ENCODE assay signal across 1 cellular context in the genomic region with DNA sequence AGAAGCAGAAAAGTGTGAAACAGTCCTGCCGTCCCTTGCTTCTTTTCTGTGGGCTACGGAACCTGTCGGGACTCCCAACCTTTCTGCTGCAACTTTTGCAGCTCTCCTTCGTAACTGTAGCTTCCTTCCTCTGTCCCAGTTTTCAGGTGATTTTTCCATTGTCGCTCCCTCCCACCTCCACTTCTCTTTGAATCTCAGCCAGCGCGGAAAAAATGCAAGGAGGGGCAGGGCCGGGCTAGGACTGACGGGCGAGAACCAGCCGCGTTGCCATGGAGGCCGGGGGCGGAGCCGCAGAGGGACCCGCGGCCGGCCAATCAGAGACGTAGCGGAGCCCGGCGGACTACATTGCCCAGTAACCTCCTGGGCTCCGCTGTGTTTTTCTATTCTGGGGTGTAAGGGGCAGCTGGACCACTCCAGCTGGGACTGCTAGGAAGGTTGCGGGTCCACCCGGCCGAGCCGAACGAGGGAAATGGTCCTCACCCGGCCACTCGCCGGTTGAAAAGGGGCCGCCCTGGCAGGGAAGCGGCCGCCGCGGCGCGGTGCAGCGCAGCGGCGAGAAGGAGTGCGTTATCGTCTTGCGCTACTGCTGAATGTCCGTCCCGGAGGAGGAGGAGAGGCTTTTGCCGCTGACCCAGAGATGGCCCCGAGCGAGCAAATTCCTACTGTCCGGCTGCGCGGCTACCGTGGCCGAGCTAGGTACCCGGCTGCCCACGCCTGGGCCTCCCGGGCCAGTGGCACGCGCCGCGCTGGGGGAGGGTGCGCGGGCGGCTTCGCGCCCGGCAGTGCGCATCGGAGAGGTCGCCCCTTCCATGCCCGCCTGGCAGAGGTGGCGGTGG.
TF ChIP-seq lines count a peak whose summit lies in the region.

A gene with protein sequence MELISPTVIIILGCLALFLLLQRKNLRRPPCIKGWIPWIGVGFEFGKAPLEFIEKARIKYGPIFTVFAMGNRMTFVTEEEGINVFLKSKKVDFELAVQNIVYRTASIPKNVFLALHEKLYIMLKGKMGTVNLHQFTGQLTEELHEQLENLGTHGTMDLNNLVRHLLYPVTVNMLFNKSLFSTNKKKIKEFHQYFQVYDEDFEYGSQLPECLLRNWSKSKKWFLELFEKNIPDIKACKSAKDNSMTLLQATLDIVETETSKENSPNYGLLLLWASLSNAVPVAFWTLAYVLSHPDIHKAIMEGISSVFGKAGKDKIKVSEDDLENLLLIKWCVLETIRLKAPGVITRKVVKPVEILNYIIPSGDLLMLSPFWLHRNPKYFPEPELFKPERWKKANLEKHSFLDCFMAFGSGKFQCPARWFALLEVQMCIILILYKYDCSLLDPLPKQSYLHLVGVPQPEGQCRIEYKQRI (minus strand): TSS at position 216 of the 836 bp plus-strand sequence. CDS start 236 bp downstream, outside the sequence.
A gene with protein sequence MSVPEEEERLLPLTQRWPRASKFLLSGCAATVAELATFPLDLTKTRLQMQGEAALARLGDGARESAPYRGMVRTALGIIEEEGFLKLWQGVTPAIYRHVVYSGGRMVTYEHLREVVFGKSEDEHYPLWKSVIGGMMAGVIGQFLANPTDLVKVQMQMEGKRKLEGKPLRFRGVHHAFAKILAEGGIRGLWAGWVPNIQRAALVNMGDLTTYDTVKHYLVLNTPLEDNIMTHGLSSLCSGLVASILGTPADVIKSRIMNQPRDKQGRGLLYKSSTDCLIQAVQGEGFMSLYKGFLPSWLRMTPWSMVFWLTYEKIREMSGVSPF (plus strand): TSS at position 373 of the 836 bp plus-strand sequence. CDS start 218 bp downstream, at position 591.

TF ChIP-seq in HepG2, 621 proteins besides CTCF, POLR2A, EP300 and RAD21 (continued from another document and continues in another):
- TF ChIP-seq NR0B2 (CRISPR knock-in tag; IDR thresholded peaks at IDR 0.05): 0 out of 2 replicates have a peak, but pooled peaks have one; percentile 48
- no peak for TF ChIP-seq HDAC1 (CRISPR knock-in tag; IDR thresholded peaks at IDR 0.05)
- TF ChIP-seq, protein P1, sequence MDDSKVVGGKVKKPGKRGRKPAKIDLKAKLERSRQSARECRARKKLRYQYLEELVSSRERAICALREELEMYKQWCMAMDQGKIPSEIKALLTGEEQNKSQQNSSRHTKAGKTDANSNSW (CRISPR knock-in tag; IDR thresholded peaks at IDR 0.05; ENCODE audit: borderline replicate concordance): peak; percentile 13; the same call in 1 of the 2 replicates
- TF ChIP-seq KLF16 (CRISPR knock-in tag; IDR thresholded peaks at IDR 0.05): peak in 1 of 2 experiments; percentile 58; a peak in 1 of 4 replicates
- no peak for TF ChIP-seq HES4 (CRISPR knock-in tag; IDR thresholded peaks at IDR 0.05; ENCODE audit: borderline replicate concordance)
- peak; percentile 57; the same call in 1 of the 2 replicates for TF ChIP-seq ZNF414 (CRISPR knock-in tag; IDR thresholded peaks at IDR 0.05)
- TF ChIP-seq ZNF510 (CRISPR knock-in tag; IDR thresholded peaks at IDR 0.05; ENCODE audit: low read depth): no peak
- no peak for TF ChIP-seq ZNF251 (CRISPR knock-in tag; IDR thresholded peaks at IDR 0.05)
- peak; percentile 41; the same call in 1 of the 2 replicates for TF ChIP-seq ZNF547 (CRISPR knock-in tag; IDR thresholded peaks at IDR 0.05)
- TF ChIP-seq, protein P2, sequence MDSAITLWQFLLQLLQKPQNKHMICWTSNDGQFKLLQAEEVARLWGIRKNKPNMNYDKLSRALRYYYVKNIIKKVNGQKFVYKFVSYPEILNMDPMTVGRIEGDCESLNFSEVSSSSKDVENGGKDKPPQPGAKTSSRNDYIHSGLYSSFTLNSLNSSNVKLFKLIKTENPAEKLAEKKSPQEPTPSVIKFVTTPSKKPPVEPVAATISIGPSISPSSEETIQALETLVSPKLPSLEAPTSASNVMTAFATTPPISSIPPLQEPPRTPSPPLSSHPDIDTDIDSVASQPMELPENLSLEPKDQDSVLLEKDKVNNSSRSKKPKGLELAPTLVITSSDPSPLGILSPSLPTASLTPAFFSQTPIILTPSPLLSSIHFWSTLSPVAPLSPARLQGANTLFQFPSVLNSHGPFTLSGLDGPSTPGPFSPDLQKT (CRISPR knock-in tag; IDR thresholded peaks at IDR 0.05; ENCODE audit: borderline replicate concordance): no peak; the same call in 1 of the 2 replicates
- no peak for TF ChIP-seq ZNF263 (CRISPR knock-in tag; IDR thresholded peaks at IDR 0.05)
- TF ChIP-seq HNF1B (CRISPR knock-in tag; IDR thresholded peaks at IDR 0.05): peak; percentile 83
- TF ChIP-seq, protein P3, sequence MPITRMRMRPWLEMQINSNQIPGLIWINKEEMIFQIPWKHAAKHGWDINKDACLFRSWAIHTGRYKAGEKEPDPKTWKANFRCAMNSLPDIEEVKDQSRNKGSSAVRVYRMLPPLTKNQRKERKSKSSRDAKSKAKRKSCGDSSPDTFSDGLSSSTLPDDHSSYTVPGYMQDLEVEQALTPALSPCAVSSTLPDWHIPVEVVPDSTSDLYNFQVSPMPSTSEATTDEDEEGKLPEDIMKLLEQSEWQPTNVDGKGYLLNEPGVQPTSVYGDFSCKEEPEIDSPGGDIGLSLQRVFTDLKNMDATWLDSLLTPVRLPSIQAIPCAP (CRISPR knock-in tag; IDR thresholded peaks at IDR 0.05; ENCODE audit: low read depth): no peak
- TF ChIP-seq, protein P4, sequence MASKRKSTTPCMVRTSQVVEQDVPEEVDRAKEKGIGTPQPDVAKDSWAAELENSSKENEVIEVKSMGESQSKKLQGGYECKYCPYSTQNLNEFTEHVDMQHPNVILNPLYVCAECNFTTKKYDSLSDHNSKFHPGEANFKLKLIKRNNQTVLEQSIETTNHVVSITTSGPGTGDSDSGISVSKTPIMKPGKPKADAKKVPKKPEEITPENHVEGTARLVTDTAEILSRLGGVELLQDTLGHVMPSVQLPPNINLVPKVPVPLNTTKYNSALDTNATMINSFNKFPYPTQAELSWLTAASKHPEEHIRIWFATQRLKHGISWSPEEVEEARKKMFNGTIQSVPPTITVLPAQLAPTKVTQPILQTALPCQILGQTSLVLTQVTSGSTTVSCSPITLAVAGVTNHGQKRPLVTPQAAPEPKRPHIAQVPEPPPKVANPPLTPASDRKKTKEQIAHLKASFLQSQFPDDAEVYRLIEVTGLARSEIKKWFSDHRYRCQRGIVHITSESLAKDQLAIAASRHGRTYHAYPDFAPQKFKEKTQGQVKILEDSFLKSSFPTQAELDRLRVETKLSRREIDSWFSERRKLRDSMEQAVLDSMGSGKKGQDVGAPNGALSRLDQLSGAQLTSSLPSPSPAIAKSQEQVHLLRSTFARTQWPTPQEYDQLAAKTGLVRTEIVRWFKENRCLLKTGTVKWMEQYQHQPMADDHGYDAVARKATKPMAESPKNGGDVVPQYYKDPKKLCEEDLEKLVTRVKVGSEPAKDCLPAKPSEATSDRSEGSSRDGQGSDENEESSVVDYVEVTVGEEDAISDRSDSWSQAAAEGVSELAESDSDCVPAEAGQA (IDR thresholded peaks at IDR 0.05; ENCODE audit: low read depth): no peak
- TF ChIP-seq, protein P4 (CRISPR knock-in tag; IDR thresholded peaks at IDR 0.05; ENCODE audit: borderline replicate concordance): no peak
- 0 out of 2 replicates have a peak, but pooled peaks have one; percentile 46 for TF ChIP-seq ZBTB7A (CRISPR knock-in tag; IDR thresholded peaks at IDR 0.05)
- 0 out of 2 replicates have a peak, but pooled peaks have one; percentile 16 for TF ChIP-seq ZNF747 (CRISPR knock-in tag; IDR thresholded peaks at IDR 0.05; ENCODE audit: borderline replicate concordance)
- TF ChIP-seq, protein P5, sequence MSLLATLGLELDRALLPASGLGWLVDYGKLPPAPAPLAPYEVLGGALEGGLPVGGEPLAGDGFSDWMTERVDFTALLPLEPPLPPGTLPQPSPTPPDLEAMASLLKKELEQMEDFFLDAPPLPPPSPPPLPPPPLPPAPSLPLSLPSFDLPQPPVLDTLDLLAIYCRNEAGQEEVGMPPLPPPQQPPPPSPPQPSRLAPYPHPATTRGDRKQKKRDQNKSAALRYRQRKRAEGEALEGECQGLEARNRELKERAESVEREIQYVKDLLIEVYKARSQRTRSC (CRISPR knock-in tag; IDR thresholded peaks at IDR 0.05; ENCODE audit: low read depth): no peak
- TF ChIP-seq GATA4 (IDR thresholded peaks at IDR 0.05; ENCODE audit: borderline replicate concordance, low read depth): no peak
- TF ChIP-seq, protein P6, sequence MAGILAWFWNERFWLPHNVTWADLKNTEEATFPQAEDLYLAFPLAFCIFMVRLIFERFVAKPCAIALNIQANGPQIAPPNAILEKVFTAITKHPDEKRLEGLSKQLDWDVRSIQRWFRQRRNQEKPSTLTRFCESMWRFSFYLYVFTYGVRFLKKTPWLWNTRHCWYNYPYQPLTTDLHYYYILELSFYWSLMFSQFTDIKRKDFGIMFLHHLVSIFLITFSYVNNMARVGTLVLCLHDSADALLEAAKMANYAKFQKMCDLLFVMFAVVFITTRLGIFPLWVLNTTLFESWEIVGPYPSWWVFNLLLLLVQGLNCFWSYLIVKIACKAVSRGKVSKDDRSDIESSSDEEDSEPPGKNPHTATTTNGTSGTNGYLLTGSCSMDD (CRISPR knock-in tag; IDR thresholded peaks at IDR 0.05): peak; percentile 72; the same call in 1 of the 2 replicates
- TF ChIP-seq SOX13 (IDR thresholded peaks at IDR 0.05): no peak
- no peak for TF ChIP-seq SOX13 (CRISPR knock-in tag; conservative IDR thresholded peaks at IDR 0.05 in 1 of 2, IDR thresholded peaks at IDR 0.05 in 1 of 2)
- TF ChIP-seq FOXK2 (IDR thresholded peaks at IDR 0.05): no peak
- TF ChIP-seq REST (IDR thresholded peaks at IDR 0.05; ENCODE audit: borderline replicate concordance in 1 of 2, low read depth in 1 of 2, low read length in 2 of 2): no peak
- TF ChIP-seq GLI4 (CRISPR knock-in tag; IDR thresholded peaks at IDR 0.05; ENCODE audit: borderline replicate concordance): no peak
- no peak for TF ChIP-seq CBX1 (IDR thresholded peaks at IDR 0.05; ENCODE audit: low read depth)
